Comparison of ENCODE assay signal across 9 cellular contexts in the genomic region with DNA sequence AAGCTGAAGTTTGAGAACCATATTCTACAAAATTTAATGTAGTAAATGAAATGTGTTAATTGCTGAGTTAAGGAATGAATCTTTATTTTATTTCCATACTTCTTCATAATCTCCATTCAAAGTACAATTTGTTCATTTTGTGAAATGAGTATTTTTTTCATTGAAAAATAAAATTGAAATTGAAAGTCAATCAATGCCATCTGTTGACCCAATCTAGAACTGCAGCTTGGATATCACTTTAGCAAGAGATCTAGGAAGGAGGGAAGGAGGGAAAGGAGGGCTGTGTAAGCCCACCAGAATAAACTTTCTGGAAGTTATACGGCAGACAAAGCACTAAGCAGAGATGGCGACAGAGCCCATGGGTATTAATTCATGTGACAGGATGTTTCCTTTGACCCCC.
DNase-seq lines count a peak whose midpoint lies in the region; ATAC-seq, FAIRE-seq and TF ChIP-seq lines count a peak whose summit lies in the region.
"Had no signal": no experiment of that assay in that cellular context is flagged by ENCODE, and none has a peak within 500 bp of the region (broad histone marks: within the 10 kb centered on the region; RNA-seq: fewer than 3 reads in every experiment).

No MANE protein-coding gene starts in this region.

- H3K27ac ChIP-seq in left lung: no peak overlapping the region

- peak; percentile 1 to 12 for DNase-seq in AML-193 (lab: John Stamatoyannopoulos, UW)
- DNase-seq in GM12892 (ENCODE audit: insufficient read length): no peak
- peak; percentile 1 for DNase-seq in astrocyte of the cerebellum (ENCODE audit: low read depth)
- DNase-seq in left lung: no peak
- DNase-seq in activated naive CD4-positive, alpha-beta T cell treated with anti-CD3 and anti-CD28 coated beads, Interleukin-2, amount 50 U/mL, for 16 hours: no peak
- no peak for DNase-seq in effector CD8-positive, alpha-beta T cell (lab: John Stamatoyannopoulos, UW)
- DNase-seq: activated CD4-positive, CD25-positive, alpha-beta regulatory T cell treated with anti-CD3 and anti-CD28 coated beads, Interleukin-2, amount 50 U/mL, for 72 hours had no signal

- H3K4me1 ChIP-seq in left lung: no peaks in the 10 kb centered on the region

- in situ Hi-C loops in astrocyte of the cerebellum (cut with HindIII; ENCODE audit: low sequenced_read_pairs): no loop called here

- H3K4me3 ChIP-seq in astrocyte of the cerebellum (ENCODE audit: low read depth, low read length) (no peak overlapping the region), left lung (no peak overlapping the region)

- no peak for TF ChIP-seq POLR2A in GM12892 (IDR thresholded peaks at IDR 0.05; ENCODE audit: low read depth, low read length)

- peak; percentile 54 for FAIRE-seq in GM12892 (lab: Jason Lieb, UNC)

- no peaks in the 10 kb centered on the region for H3K9me3 ChIP-seq in left lung

- intact Hi-C loops in left lung (cut with DNase I): loop anchor here in 1 of 2 donors (5.0 kb wide), 1 partner anchor 206 kb away; no protein-coding TSS in a partner anchor

- no peaks in the 10 kb centered on the region for H3K36me3 ChIP-seq in left lung

- TF ChIP-seq CTCF in astrocyte of the cerebellum (IDR thresholded peaks at IDR 0.05; ENCODE audit: low read depth, low read length, missing control alignments) (peak; percentile 47), left lung (IDR thresholded peaks at IDR 0.05) (peak; percentile 36 to 56)

- no peak for ATAC-seq in left lung
- ATAC-seq in HG03045 (IDR thresholded peaks at IDR 0.05; ENCODE audit: unreplicated experiment): no peak
- ATAC-seq in HG02623 (IDR thresholded peaks at IDR 0.05; ENCODE audit: unreplicated experiment): no peak

- H3K27me3 ChIP-seq in left lung: peaks cover 0 to 5% of the 10 kb centered on the region in 2 donors

Comparison
In these comparisons a context has a peak if more than half of its experiments do, and no peak if none do; other contexts are left out.
1. DNase-seq: peak in AML-193 (2 of 2) and astrocyte of the cerebellum (single experiment); none in GM12892 (single experiment), left lung (0 of 2), activated naive CD4-positive, alpha-beta T cell treated with anti-CD3 and anti-CD28 coated beads, Interleukin-2, amount 50 U/mL, for 16 hours (single experiment) and effector CD8-positive, alpha-beta T cell (single experiment).